Comparison of ENCODE assay signal across 20 cellular contexts in genomic region chr3:123331006-123331405, GRCh38.
DNase-seq lines count a peak whose midpoint lies in the region; ATAC-seq and TF ChIP-seq lines count a peak whose summit lies in the region.
"Had no signal": no experiment of that assay in that cellular context is flagged by ENCODE, and none has a peak within 500 bp of the region (broad histone marks: within the 10 kb centered on the region; RNA-seq: fewer than 3 reads in every experiment).

No MANE protein-coding gene starts in this region.

- H3K4me3 ChIP-seq in mammary epithelial cell (replicated peaks in 1 of 3; ENCODE audit: insufficient read depth in 1 of 3, low read depth in 2 of 3, low read length in 3 of 3): no peak overlapping the region
- peak overlapping the region; percentile 41 for H3K4me3 ChIP-seq in left ventricle myocardium inferior
- H3K4me3 ChIP-seq in neural progenitor cell: no peak overlapping the region
- peak overlapping the region; percentile 8 to 25 for H3K4me3 ChIP-seq in tibial artery

- intact Hi-C loops in mammary epithelial cell (cut with micrococcal nuclease): no loop called here
- intact Hi-C loops in left ventricle myocardium inferior (cut with micrococcal nuclease): no loop called here
- intact Hi-C loops in tibial artery (cut with DNase I; ENCODE audit: low total_unique reads): no loop called here

- no peaks in the 10 kb centered on the region for H3F3A ChIP-seq in neural progenitor cell (ENCODE audit: low read depth)

- CTCF ChIA-PET in mammary epithelial cell (lab: Charles Lee; ENCODE audit: low non-redundant PET): no interaction called here

- no peak overlapping the region for H3K27ac Mint-ChIP-seq in neural progenitor cell
- no peak overlapping the region for H3K27ac Mint-ChIP-seq in activated naive CD8-positive, alpha-beta T cell treated with anti-CD3 and anti-CD28 coated beads, Interleukin-2, amount 50 U/mL, for 24 hours
- H3K27ac Mint-ChIP-seq: activated CD4-positive, alpha-beta memory T cell treated with anti-CD3 and anti-CD28 coated beads for 36 hours; activated naive CD4-positive, alpha-beta T cell treated with anti-CD3 and anti-CD28 coated beads, Interleukin-2, amount 50 U/mL, for 72 hours; IgD-negative memory B cell; memory B cell; nephron had no signal

- H4K20me1 ChIP-seq in mammary epithelial cell (ENCODE audit: insufficient read depth, low read length) (no peaks in the 10 kb centered on the region), neural progenitor cell (ENCODE audit: low read depth) (no peaks in the 10 kb centered on the region)

- H3K4me2 ChIP-seq in mammary epithelial cell (ENCODE audit: insufficient read depth, low read depth, low read length): peak overlapping the region; percentile 58
- no peak overlapping the region for H3K4me2 ChIP-seq in neural progenitor cell

- TF ChIP-seq CTCF in mammary epithelial cell (conservative IDR thresholded peaks at IDR 0.05 in 1 of 2, IDR thresholded peaks at IDR 0.05 in 1 of 2; ENCODE audit: extremely low read depth in 1 of 2, insufficient read depth in 1 of 2, low read depth in 1 of 2, low read length in 2 of 2): no peak
- TF ChIP-seq CTCF in left ventricle myocardium inferior (IDR thresholded peaks at IDR 0.05; ENCODE audit: borderline replicate concordance): no peak
- TF ChIP-seq CTCF in neural progenitor cell (IDR thresholded peaks at IDR 0.05): no peak
- TF ChIP-seq CTCF in tibial artery (IDR thresholded peaks at IDR 0.05): no peak

- no peak overlapping the region for H3K4me3 Mint-ChIP-seq in neural progenitor cell
- H3K4me3 Mint-ChIP-seq in activated naive CD8-positive, alpha-beta T cell treated with anti-CD3 and anti-CD28 coated beads, Interleukin-2, amount 50 U/mL, for 24 hours: no peak overlapping the region
- H3K4me3 Mint-ChIP-seq: activated CD4-positive, alpha-beta memory T cell treated with anti-CD3 and anti-CD28 coated beads for 36 hours; IgD-negative memory B cell; memory B cell; nephron had no signal

- no peak for ATAC-seq in activated naive CD8-positive, alpha-beta T cell treated with anti-CD3 and anti-CD28 coated beads, Interleukin-2, amount 50 U/mL, for 24 hours
- ATAC-seq in GM21529 (IDR thresholded peaks at IDR 0.05; ENCODE audit: unreplicated experiment): no peak
- ATAC-seq: activated naive CD4-positive, alpha-beta T cell treated with anti-CD3 and anti-CD28 coated beads, Interleukin-2, amount 50 U/mL, for 72 hours had no signal

- in situ Hi-C loops in mammary epithelial cell (cut with MboI; ENCODE audit: low sequenced_read_pairs in 2 of 2): loop anchor here (10.0 kb wide), 2 partner anchors 154 to 224 kb away; no protein-coding TSS in a partner anchor

- H3K9me3 Mint-ChIP-seq in neural progenitor cell: peaks cover 2% of the 10 kb centered on the region
- no peaks in the 10 kb centered on the region for H3K9me3 Mint-ChIP-seq in activated naive CD8-positive, alpha-beta T cell treated with anti-CD3 and anti-CD28 coated beads, Interleukin-2, amount 50 U/mL, for 24 hours
- H3K9me3 Mint-ChIP-seq: activated CD4-positive, alpha-beta memory T cell treated with anti-CD3 and anti-CD28 coated beads for 36 hours; activated naive CD4-positive, alpha-beta T cell treated with anti-CD3 and anti-CD28 coated beads, Interleukin-2, amount 50 U/mL, for 72 hours; IgD-negative memory B cell; memory B cell; nephron had no signal

- DNase-seq in mammary epithelial cell (no peak), left ventricle myocardium inferior (peak; percentile 61), neural progenitor cell (ENCODE audit: low spot score) (peak; percentile 60), tibial artery (peak; percentile 22 to 73), NCI-H1436 treated with DMSO at 0.1 percent for 48 hours (lab: John Stamatoyannopoulos, UW) (no peak)
- no peak for DNase-seq in activated naive CD8-positive, alpha-beta T cell treated with anti-CD3 and anti-CD28 coated beads, Interleukin-2, amount 50 U/mL, for 24 hours
- DNase-seq in activated CD4-positive, alpha-beta T cell treated with anti-CD3 and anti-CD28 coated beads, Interleukin-2, amount 50 U/mL, for 4 hours: no peak
- DNase-seq: activated CD4-positive, alpha-beta memory T cell treated with anti-CD3 and anti-CD28 coated beads for 36 hours; activated T-cell treated with anti-CD3 and anti-CD28 coated beads, Interleukin-2, amount 50 U/mL, for 48 hours; EL; erythroblast; HCEC 1CT; retina; stimulated activated naive CD4-positive, alpha-beta T cell treated with Interleukin-2 at 50 U/mL for 16 hours had no signal

- H3K36me3 ChIP-seq in mammary epithelial cell (ENCODE audit: insufficient read depth, low read length) (no peaks in the 10 kb centered on the region), left ventricle myocardium inferior (no peaks in the 10 kb centered on the region), neural progenitor cell (no peaks in the 10 kb centered on the region), tibial artery (peaks cover 0 to 22% (median 7%) of the 10 kb centered on the region in 3 donors)

- dilution Hi-C loops in mammary epithelial cell (cut with HindIII; ENCODE audit: low sequenced_read_pairs): no loop called here

- no peaks in the 10 kb centered on the region for H3K9me3 ChIP-seq in mammary epithelial cell (replicated peaks; ENCODE audit: insufficient read depth, low read length)
- no peaks in the 10 kb centered on the region for H3K9me3 ChIP-seq in left ventricle myocardium inferior (replicated peaks)
- H3K9me3 ChIP-seq in neural progenitor cell (ENCODE audit: low read depth): no peaks in the 10 kb centered on the region
- H3K9me3 ChIP-seq in tibial artery: no peaks in the 10 kb centered on the region

- H3K4me1 ChIP-seq in mammary epithelial cell (ENCODE audit: insufficient read depth, low read length) (peaks cover 11% of the 10 kb centered on the region), left ventricle myocardium inferior (peaks cover 98% of the 10 kb centered on the region), neural progenitor cell (peaks cover 8% of the 10 kb centered on the region), tibial artery (peaks cover 0 to 81% (median 60%) of the 10 kb centered on the region in 4 donors)

- H3K27me3 ChIP-seq in mammary epithelial cell (ENCODE audit: insufficient read depth, low read length) (no peaks in the 10 kb centered on the region), left ventricle myocardium inferior (ENCODE audit: low read depth) (peaks cover 5% of the 10 kb centered on the region), neural progenitor cell (no peaks in the 10 kb centered on the region), tibial artery (no peaks in the 10 kb centered on the region)

- peaks cover 3% of the 10 kb centered on the region for H3K27me3 Mint-ChIP-seq in neural progenitor cell (ENCODE audit: insufficient read depth, low read depth)
- peaks cover 6% of the 10 kb centered on the region for H3K27me3 Mint-ChIP-seq in activated naive CD8-positive, alpha-beta T cell treated with anti-CD3 and anti-CD28 coated beads, Interleukin-2, amount 50 U/mL, for 24 hours
- H3K27me3 Mint-ChIP-seq: activated CD4-positive, alpha-beta memory T cell treated with anti-CD3 and anti-CD28 coated beads for 36 hours had no signal

- H3K4me1 Mint-ChIP-seq in neural progenitor cell: no peaks in the 10 kb centered on the region
- H3K4me1 Mint-ChIP-seq in activated naive CD8-positive, alpha-beta T cell treated with anti-CD3 and anti-CD28 coated beads, Interleukin-2, amount 50 U/mL, for 24 hours: peaks cover 6% of the 10 kb centered on the region
- H3K4me1 Mint-ChIP-seq: nephron had no signal

- H3K36me3 Mint-ChIP-seq in neural progenitor cell: no peaks in the 10 kb centered on the region
- H3K36me3 Mint-ChIP-seq in activated naive CD8-positive, alpha-beta T cell treated with anti-CD3 and anti-CD28 coated beads, Interleukin-2, amount 50 U/mL, for 24 hours (ENCODE audit: low read depth): no peaks in the 10 kb centered on the region
- H3K36me3 Mint-ChIP-seq: activated CD4-positive, alpha-beta memory T cell treated with anti-CD3 and anti-CD28 coated beads for 36 hours; activated naive CD4-positive, alpha-beta T cell treated with anti-CD3 and anti-CD28 coated beads, Interleukin-2, amount 50 U/mL, for 72 hours; IgD-negative memory B cell; memory B cell had no signal

- 20% methylated on average over 8 of the region's 8 CpGs for WGBS in mammary epithelial cell (ENCODE audit: low coverage, missing lambda C conversion rate)

- no peaks in the 10 kb centered on the region for H3K79me2 ChIP-seq in mammary epithelial cell (ENCODE audit: insufficient read depth, low read length)
- no peaks in the 10 kb centered on the region for H3K79me2 ChIP-seq in neural progenitor cell (ENCODE audit: low read depth)

- H3K27ac ChIP-seq in mammary epithelial cell (ENCODE audit: insufficient read depth, low read depth, low read length) (no peak overlapping the region), left ventricle myocardium inferior (replicated peaks) (peak overlapping the region; percentile 87), neural progenitor cell (no peak overlapping the region), tibial artery (peak overlapping the region; percentile 80 to 87)
- H3K27ac ChIP-seq: HL-60 had no signal

- BruUV-seq in mammary epithelial cell (replicated peaks; lab: Mats Ljungman, UMichigan): no TSS peak

- peak overlapping the region; percentile 98 for H2AFZ ChIP-seq in mammary epithelial cell (ENCODE audit: low read depth, low read length)
- H2AFZ ChIP-seq in neural progenitor cell (replicated peaks): no peak overlapping the region

- H3K9ac ChIP-seq in mammary epithelial cell (ENCODE audit: insufficient read depth, low read length) (no peak overlapping the region), neural progenitor cell (no peak overlapping the region)

Comparison
In these comparisons a context has a peak if more than half of its experiments do, and no peak if none do; other contexts are left out.
1. DNase-seq: peak in left ventricle myocardium inferior (single experiment), neural progenitor cell (single experiment) and tibial artery (2 of 2); none in mammary epithelial cell (single experiment), activated naive CD8-positive, alpha-beta T cell treated with anti-CD3 and anti-CD28 coated beads, Interleukin-2, amount 50 U/mL, for 24 hours (single experiment), NCI-H1436 treated with DMSO at 0.1 percent for 48 hours (single experiment) and activated CD4-positive, alpha-beta T cell treated with anti-CD3 and anti-CD28 coated beads, Interleukin-2, amount 50 U/mL, for 4 hours (0 of 2).
2. H3K27ac ChIP-seq: peak in left ventricle myocardium inferior (single experiment) and tibial artery (2 of 2); none in mammary epithelial cell (single experiment) and neural progenitor cell (single experiment).
3. H3K4me3 ChIP-seq: peak in left ventricle myocardium inferior (single experiment) and tibial artery (2 of 2); none in mammary epithelial cell (0 of 3) and neural progenitor cell (single experiment).